Comparison of ENCODE assay signal across 15 cellular contexts in genomic region chr16:76474048-76474447, GRCh38.
A peak's percentile ranks its signal among the peaks of the same experiment; 100 is the strongest.
DNase-seq lines count a peak whose midpoint lies in the region; ATAC-seq, FAIRE-seq and TF ChIP-seq lines count a peak whose summit lies in the region.
"Had no signal": no experiment of that assay in that cellular context is flagged by ENCODE, and none has a peak within 500 bp of the region (broad histone marks: within the 10 kb centered on the region; RNA-seq: fewer than 3 reads in every experiment).

No MANE protein-coding gene starts in this region.

- WGBS in H1 (ENCODE audit: extremely low coverage in 1 of 2, insufficient coverage in 1 of 2, insufficient read length in 1 of 2, insufficient replicate concordance in 2 of 2, low coverage in 1 of 2, low lambda C conversion rate in 2 of 2, missing lambda C conversion rate in 1 of 2), 2 experiments, result 13% methylated on average over 2 of the region's 2 CpGs; no CpG with 5 or more reads in 1 of the 2 experiments

- peak; percentile 68; the same call in 2 of the 3 replicates for ATAC-seq in GM23338
- ATAC-seq in HG03457 (IDR thresholded peaks at IDR 0.05; ENCODE audit: unreplicated experiment), result no peak
- ATAC-seq: A549, HCT116 had no signal

- no peak for TF ChIP-seq RAD21 in H1 (IDR thresholded peaks at IDR 0.05 in 1 of 2, conservative IDR thresholded peaks at IDR 0.05 in 1 of 2; ENCODE audit: low read depth in 2 of 2, low read length in 2 of 2)

- POLR2A ChIA-PET in H1 (lab: Charles Lee; ENCODE audit: partially characterized antibody), result no interaction called here

- H3K27me3 ChIP-seq in GM23338 (ENCODE audit: insufficient read depth) (peaks cover 100% of the 10 kb centered on the region), H1 (replicated peaks in 1 of 4; ENCODE audit: control insufficient read depth in 3 of 4, extremely low read depth in 1 of 4, insufficient read depth in 3 of 4, low read length in 3 of 4) (peaks cover 43 to 84% (median 72%) of the 10 kb centered on the region in 4 experiments)
- H3K27me3 ChIP-seq: BLaER1 had no signal

- no peaks in the 10 kb centered on the region; the same call in 1 of the 2 replicates for H3K23me2 ChIP-seq in H1 (ENCODE audit: low read depth, low read length)

- H4K91ac ChIP-seq in H1 (replicated peaks; ENCODE audit: insufficient read length, low read length), result no peak overlapping the region

- H2BK12ac ChIP-seq in H1 (ENCODE audit: low read depth, low read length), result no peak overlapping the region

- H4K5ac ChIP-seq in H1 (ENCODE audit: insufficient read length, low read depth, low read length), result no peak overlapping the region

- H3K36me3 Mint-ChIP-seq in GM23338 (ENCODE audit: low read depth), result no peaks in the 10 kb centered on the region; the same call in 2 of the 3 replicates
- H3K36me3 Mint-ChIP-seq: CD4-positive, CD25-positive, alpha-beta regulatory T cell had no signal

- H2BK20ac ChIP-seq in H1 (ENCODE audit: low read length), result no peak overlapping the region

- no peak overlapping the region for H3K4me2 ChIP-seq in GM23338
- H3K4me2 ChIP-seq in H1 (ENCODE audit: insufficient read depth in 1 of 2, low read depth in 2 of 2, low read length in 2 of 2), result no peak overlapping the region
- H3K4me2 ChIP-seq: A549, BLaER1 had no signal

- H2BK5ac ChIP-seq in H1 (ENCODE audit: low read depth, low read length), result no peak overlapping the region

- H3K4ac ChIP-seq in H1 (replicated peaks; ENCODE audit: insufficient read length, low read depth, low read length), result no peak overlapping the region

- H3K4me1 Mint-ChIP-seq in GM23338, result no peaks in the 10 kb centered on the region
- H3K4me1 Mint-ChIP-seq: CD4-positive, CD25-positive, alpha-beta regulatory T cell had no signal

- H3K27me3 Mint-ChIP-seq in GM23338 (ENCODE audit: insufficient read depth, low read depth, poor library complexity), result peaks cover 61% of the 10 kb centered on the region
- H3K27me3 Mint-ChIP-seq: CD4-positive, CD25-positive, alpha-beta regulatory T cell had no signal

- FAIRE-seq in H1 (lab: Jason Lieb, UNC), result peak; percentile 81
- no peak for FAIRE-seq in GM19239 (lab: Jason Lieb, UNC)
- FAIRE-seq: A549, G401.6, GM12891 had no signal

- no peak overlapping the region for H3K18ac ChIP-seq in H1 (ENCODE audit: extremely low read depth, low read length)

- TF ChIP-seq CTCF in GM23338 (conservative IDR thresholded peaks at IDR 0.05; ENCODE audit: low read depth in 2 of 2) (no peak), H1 (IDR thresholded peaks at IDR 0.05; ENCODE audit: control extremely low read depth in 1 of 3, insufficient read depth in 1 of 3, low read depth in 1 of 3, low read length in 3 of 3) (no peak)

- H3F3A ChIP-seq in GM23338 (replicated peaks; ENCODE audit: low read depth), result no peaks in the 10 kb centered on the region

- H3K9ac ChIP-seq in H1 (replicated peaks in 1 of 4; ENCODE audit: extremely low read depth in 1 of 4, low read depth in 3 of 4, low read length in 3 of 4), result no peak overlapping the region
- H3K9ac ChIP-seq: BLaER1 had no signal

- peaks cover 12% of the 10 kb centered on the region; the same call in 1 of the 2 replicates for H4K20me1 ChIP-seq in GM23338 (replicated peaks; ENCODE audit: insufficient read depth)
- H4K20me1 ChIP-seq in H1 (replicated peaks in 1 of 2; ENCODE audit: control insufficient read depth in 1 of 2, insufficient read depth in 2 of 2, low read length in 2 of 2), result peaks cover 0 to 3% of the 10 kb centered on the region in 2 experiments
- H4K20me1 ChIP-seq: BLaER1 had no signal

- no peak overlapping the region for H3K4me3 Mint-ChIP-seq in GM23338
- H3K4me3 Mint-ChIP-seq: CD4-positive, CD25-positive, alpha-beta regulatory T cell had no signal

- H3K36me3 ChIP-seq in GM23338 (ENCODE audit: insufficient read depth) (no peaks in the 10 kb centered on the region), H1 (ENCODE audit: control insufficient read depth in 2 of 4, insufficient read depth in 4 of 4, low read length in 3 of 4) (no peaks in the 10 kb centered on the region)
- H3K36me3 ChIP-seq: BLaER1 had no signal

- H4K8ac ChIP-seq in H1 (ENCODE audit: extremely low read depth, insufficient read depth, low read length), result no peak overlapping the region

- H3K79me2 ChIP-seq in GM23338 (replicated peaks; ENCODE audit: insufficient read depth) (no peaks in the 10 kb centered on the region), H1 (ENCODE audit: control insufficient read depth in 1 of 2, insufficient read depth in 2 of 2, low read length in 2 of 2) (no peaks in the 10 kb centered on the region)

- H3K4me1 ChIP-seq in GM23338 (ENCODE audit: insufficient read depth) (no peaks in the 10 kb centered on the region), H1 (replicated peaks in 1 of 4; ENCODE audit: control insufficient read depth in 3 of 4, insufficient read depth in 4 of 4, low read length in 3 of 4) (no peaks in the 10 kb centered on the region)
- H3K4me1 ChIP-seq: A549, BLaER1 had no signal

- H3K27ac ChIP-seq in GM23338 (ENCODE audit: low read depth) (no peak overlapping the region), H1 (ENCODE audit: low read depth, low read length) (no peak overlapping the region)
- H3K27ac ChIP-seq: A549, BLaER1, HL-60 had no signal

- peaks cover 65% of the 10 kb centered on the region for H3K9me3 Mint-ChIP-seq in GM23338

- H3K14ac ChIP-seq in H1 (ENCODE audit: insufficient read length), result no peak overlapping the region

- H2BK15ac ChIP-seq in H1 (ENCODE audit: low read length), result no peak overlapping the region

- H2AK5ac ChIP-seq in H1 (ENCODE audit: low read depth, low read length), result no peak overlapping the region

- TF ChIP-seq EP300 in H1 (IDR thresholded peaks at IDR 0.05; ENCODE audit: borderline replicate concordance in 1 of 2, low read depth in 2 of 2, low read length in 2 of 2), result no peak

- peak; percentile 69 for DNase-seq in GM23338 (ENCODE audit: low spot score)
- peak in 1 of 2 experiments; percentile 21 for DNase-seq in H1 (ENCODE audit: low read depth in 1 of 2, low spot score in 2 of 2)
- peak; percentile 54 for DNase-seq in islet precursor cell
- DNase-seq in GM19239 (ENCODE audit: insufficient read length, low spot score), result no peak
- DNase-seq in AML-193 (lab: John Stamatoyannopoulos, UW), result no peak
- DNase-seq: Calu3; CD4-positive, CD25-positive, alpha-beta regulatory T cell; DMS79 had no signal

- no peak overlapping the region for H3K23ac ChIP-seq in H1 (ENCODE audit: insufficient read length)

- H3K9me2 ChIP-seq in GM23338 (ENCODE audit: insufficient read depth), result no peaks in the 10 kb centered on the region

- H3K27ac Mint-ChIP-seq in GM23338, result no peak overlapping the region
- H3K27ac Mint-ChIP-seq: CD4-positive, CD25-positive, alpha-beta regulatory T cell had no signal

- H3K56ac ChIP-seq in H1 (replicated peaks; ENCODE audit: insufficient read length, low read depth, low read length), result no peak overlapping the region

- H3K4me3 ChIP-seq in GM23338 (no peak overlapping the region), H1 (ENCODE audit: extremely low read depth in 1 of 4, insufficient read depth in 2 of 4, low read depth in 3 of 4, low read length in 4 of 4) (no peak overlapping the region)
- H3K4me3 ChIP-seq: A549, BLaER1 had no signal

- no peaks in the 10 kb centered on the region for H3K9me3 ChIP-seq in H1 (ENCODE audit: insufficient read depth in 2 of 2, low read depth in 1 of 2, low read length in 1 of 2)
- H3K9me3 ChIP-seq: A549, BLaER1 had no signal

- H3K79me1 ChIP-seq in H1 (ENCODE audit: low read depth, low read length), result no peaks in the 10 kb centered on the region

- no peak overlapping the region for H2AFZ ChIP-seq in GM23338
- H2AFZ ChIP-seq in H1 (ENCODE audit: low read length), result no peak overlapping the region

- no peak for TF ChIP-seq POLR2A in H1 (IDR thresholded peaks at IDR 0.05; ENCODE audit: control extremely low read depth in 1 of 2, low read depth in 2 of 2, low read length in 2 of 2)

- CTCF ChIA-PET in H1 (lab: Charles Lee; ENCODE audit: partially characterized antibody), result interaction anchor here (0.7 kb wide), 1 partner anchor 59 kb away, joined by 3 read pairs; no protein-coding TSS in a partner anchor

- H2BK120ac ChIP-seq in H1 (replicated peaks; ENCODE audit: low read depth, low read length), result no peak overlapping the region

TF ChIP-seq in GM23338, 12 proteins besides CTCF, POLR2A, EP300 and RAD21:
- TF ChIP-seq POLR2AphosphoS5 (IDR thresholded peaks at IDR 0.05; ENCODE audit: low read depth), result peak; percentile 22; the same call in 1 of the 2 replicates
- TF ChIP-seq NANOG (IDR thresholded peaks at IDR 0.05; ENCODE audit: borderline replicate concordance), result peak; percentile 62; the same call in 1 of the 2 replicates
- TF ChIP-seq ZNF114 (CRISPR knock-in tag; IDR thresholded peaks at IDR 0.05), result no peak

TF ChIP-seq in H1, 55 proteins besides CTCF, POLR2A, EP300 and RAD21:
- TF ChIP-seq SIX5 (IDR thresholded peaks at IDR 0.05; ENCODE audit: low read depth, low read length) (no peak), TEAD4 (IDR thresholded peaks at IDR 0.05; ENCODE audit: low read depth, low read length) (0 out of 2 replicates have a peak, but pooled peaks have one; percentile 16), JUN (IDR thresholded peaks at IDR 0.05; ENCODE audit: low read depth, low read length) (no peak), NANOG (IDR thresholded peaks at IDR 0.05; ENCODE audit: insufficient read depth, low read depth, low read length, poor library complexity, severe bottlenecking) (peak; percentile 49), MAFK (IDR thresholded peaks at IDR 0.05; ENCODE audit: low read depth, low read length) (no peak), SP2 (IDR thresholded peaks at IDR 0.05; ENCODE audit: low read length) (no peak), POLR2AphosphoS5 (IDR thresholded peaks at IDR 0.05; ENCODE audit: low read depth, low read length) (peak; percentile 74), EGR1 (IDR thresholded peaks at IDR 0.05; ENCODE audit: borderline replicate concordance, low read depth, low read length) (peak; percentile 45; the same call in 1 of the 2 replicates), TCF12 (IDR thresholded peaks at IDR 0.05; ENCODE audit: low read depth, low read length) (peak; percentile 93), SP4 (IDR thresholded peaks at IDR 0.05; ENCODE audit: low read length) (no peak), KDM4A (IDR thresholded peaks at IDR 0.05; ENCODE audit: low read depth, low read length, severe bottlenecking) (no peak), ASH2L (IDR thresholded peaks at IDR 0.05; ENCODE audit: low read length) (no peak), HDAC2 (IDR thresholded peaks at IDR 0.05; ENCODE audit: borderline replicate concordance in 1 of 2, low read depth in 2 of 2, low read length in 2 of 2) (peak in 1 of 2 experiments; percentile 38; a peak in 1 of 4 replicates)

Comparison
In these comparisons a context has a peak if more than half of its experiments do, and no peak if none do; other contexts are left out.
1. DNase-seq: peak in GM23338 (single experiment) and islet precursor cell (single experiment); none in GM19239 (single experiment) and AML-193 (0 of 2).